ENCODE assay signal across 9 cellular contexts in the genomic region with DNA sequence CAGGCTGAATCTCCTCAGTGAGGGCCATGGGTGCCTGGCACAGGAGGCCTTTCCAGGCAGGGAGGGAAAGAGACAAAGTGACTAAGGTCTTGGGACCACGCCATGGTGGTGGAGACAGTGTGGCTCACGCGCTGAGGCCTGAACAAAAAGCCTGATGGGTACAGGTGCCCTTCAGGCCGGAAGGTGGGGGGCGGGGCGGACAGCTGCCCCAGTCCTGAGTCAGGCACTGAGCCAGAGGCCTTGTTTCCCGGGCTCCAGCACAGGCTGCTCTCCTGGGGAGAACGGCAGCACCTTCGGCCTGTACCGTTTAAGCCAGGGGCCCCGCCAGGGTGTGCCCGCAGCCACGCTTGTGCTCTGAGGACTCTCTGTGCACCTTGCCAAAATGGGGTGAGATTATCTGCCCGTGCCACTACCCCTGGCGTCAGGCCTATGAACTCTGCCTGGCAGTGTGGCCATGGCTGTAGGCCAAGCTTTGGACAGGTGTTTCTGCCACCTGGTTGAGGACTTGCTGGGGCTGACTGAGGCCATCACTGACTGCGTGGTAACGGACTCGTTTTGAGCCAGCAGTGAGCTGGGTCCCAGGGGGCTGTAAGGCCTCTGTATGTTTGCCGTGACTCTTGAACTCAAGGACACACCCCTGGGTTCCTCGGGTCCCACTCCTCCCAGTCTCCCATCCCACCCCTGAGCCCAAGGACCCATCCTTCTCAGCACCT. TPM values are rescaled to one million over a fixed set of nuclear protein-coding genes. Genes with fewer than 3 reads are reported as not detected.
DNase-seq lines count a peak whose midpoint lies in the region; ATAC-seq and TF ChIP-seq lines count a peak whose summit lies in the region.
"Had no signal": no experiment of that assay in that cellular context is flagged by ENCODE, and none has a peak within 500 bp of the region (broad histone marks: within the 10 kb centered on the region; RNA-seq: fewer than 3 reads in every experiment).

No MANE protein-coding gene starts in this region.

- H3K27me3 ChIP-seq in right atrium auricular region (no peaks in the 10 kb centered on the region), left lung (no peaks in the 10 kb centered on the region)
- H3K27me3 ChIP-seq: ovary had no signal

- intact Hi-C loops in Right ventricle myocardium superior (cut with DNase I): loop anchor here (10.0 kb wide), 1 partner anchor 151 kb away; no protein-coding TSS in a partner anchor
- intact Hi-C loops in left lung (cut with DNase I): no loop called here

- H3K4me1 ChIP-seq in right atrium auricular region: peaks cover 0 to 18% of the 10 kb centered on the region in 2 donors
- peaks cover 8 to 17% of the 10 kb centered on the region in 2 donors for H3K4me1 ChIP-seq in left lung

- TF ChIP-seq CTCF in right atrium auricular region (IDR thresholded peaks at IDR 0.05): no peak
- no peak for TF ChIP-seq CTCF in left lung (IDR thresholded peaks at IDR 0.05)
- no peak for TF ChIP-seq CTCF in coronary artery (IDR thresholded peaks at IDR 0.05)

- H3K9me3 ChIP-seq in right atrium auricular region (no peaks in the 10 kb centered on the region), left lung (no peaks in the 10 kb centered on the region)
- H3K9me3 ChIP-seq: ovary had no signal

- peak; percentile 56 for DNase-seq in Right ventricle myocardium superior
- no peak for DNase-seq in right atrium auricular region (ENCODE audit: low spot score)
- peak; percentile 41 for DNase-seq in SW480 (ENCODE audit: low spot score)
- DNase-seq in left lung: peak; percentile 47 to 84
- no peak for DNase-seq in Ammon's horn (ENCODE audit: low spot score)
- no peak for DNase-seq in activated CD4-positive, alpha-beta T cell treated with anti-CD3 and anti-CD28 coated beads, Interleukin-2, amount 50 U/mL, for 48 hours
- no peak for DNase-seq in coronary artery (ENCODE audit: low spot score)

- ATAC-seq in Right ventricle myocardium superior (ENCODE audit: poor library complexity) (peak; percentile 40), left lung (peak; percentile 40), GM21528 (IDR thresholded peaks at IDR 0.05; ENCODE audit: low FRiP score, unreplicated experiment) (no peak)

- no peak overlapping the region for H3K4me3 ChIP-seq in right atrium auricular region
- H3K4me3 ChIP-seq in left lung: no peak overlapping the region
- H3K4me3 ChIP-seq in coronary artery: no peak overlapping the region
- H3K4me3 ChIP-seq: ovary had no signal

- H3K27ac ChIP-seq in right atrium auricular region (no peak overlapping the region), left lung (no peak overlapping the region), coronary artery (no peak overlapping the region)
- H3K27ac ChIP-seq: ovary had no signal

- H3K36me3 ChIP-seq in right atrium auricular region (no peaks in the 10 kb centered on the region), left lung (no peaks in the 10 kb centered on the region)
- H3K36me3 ChIP-seq: ovary had no signal

RNA-seq across cellular contexts. Expression of gene DNMT3A, which starts 31.7 kb away (rescaled TPM):
- total RNA-seq in Right ventricle myocardium superior (20.2 TPM), right atrium auricular region (1 to 10 TPM; 6.0 to 8.1 TPM), left lung (10 to 100 TPM; 37.5 to 38.7 TPM)

Comparison
In these comparisons a context has a peak if more than half of its experiments do, and no peak if none do; other contexts are left out.
1. DNase-seq: peak in Right ventricle myocardium superior (single experiment), SW480 (single experiment) and left lung (2 of 2); none in right atrium auricular region (single experiment), Ammon's horn (single experiment), activated CD4-positive, alpha-beta T cell treated with anti-CD3 and anti-CD28 coated beads, Interleukin-2, amount 50 U/mL, for 48 hours (0 of 2) and coronary artery (single experiment).